23 cellular contexts compared by ENCODE assay signal in genomic region chr4:151792995-151793394, GRCh38. TPM values are rescaled to one million over a fixed set of nuclear protein-coding genes. Genes with fewer than 3 reads are reported as not detected.
DNase-seq lines count a peak whose midpoint lies in the region; ATAC-seq and TF ChIP-seq lines count a peak whose summit lies in the region.
"Had no signal": no experiment of that assay in that cellular context is flagged by ENCODE, and none has a peak within 500 bp of the region (broad histone marks: within the 10 kb centered on the region; RNA-seq: fewer than 3 reads in every experiment).

No MANE protein-coding gene starts in this region.

- peaks cover 0 to 12% (median 8%) of the 10 kb centered on the region in 4 donors for H3K4me1 ChIP-seq in esophagus muscularis mucosa
- H3K4me1 ChIP-seq: A549; BLaER1 treated with 17β-estradiol and CSF1 and Interleukin-3, amounts not matched to agents 10 nM and 100 nM had no signal

- no peaks in the 10 kb centered on the region for H3K27me3 ChIP-seq in esophagus muscularis mucosa
- H3K27me3 ChIP-seq: BLaER1 treated with 17β-estradiol and CSF1 and Interleukin-3, amounts not matched to agents 10 nM and 100 nM had no signal

- DNase-seq in esophagus muscularis mucosa (ENCODE audit: extremely low spot score) (peak; percentile 75), NCI-H1105 (lab: John Stamatoyannopoulos, UW) (no peak), NCI-H446 treated with DMSO at 0.1 percent for 48 hours (lab: John Stamatoyannopoulos, UW) (no peak), NK-92 (lab: John Stamatoyannopoulos, UW; ENCODE audit: unreplicated experiment) (no peak)
- DNase-seq: AML-193; CD4-positive, alpha-beta T cell; GOT3; HCEC 1CT; NCI-H1048; NCI-H1417 treated with DMSO at 0.1 percent for 48 hours; NCI-H2081; NCI-H345; NCI-H748 treated with DMSO at 0.1 percent for 48 hours; RPMI8226; SHP77; T-cell had no signal

- TF ChIP-seq CTCF in esophagus muscularis mucosa (IDR thresholded peaks at IDR 0.05) = no peak

- H3K36me3 ChIP-seq in esophagus muscularis mucosa = no peaks in the 10 kb centered on the region
- H3K36me3 ChIP-seq: BLaER1 treated with 17β-estradiol and CSF1 and Interleukin-3, amounts not matched to agents 10 nM and 100 nM had no signal

- WGBS in esophagus muscularis mucosa = 80% methylated on average over 4 of the region's 4 CpGs

- intact Hi-C loops in esophagus muscularis mucosa (cut with DNase I) = no loop called here

- H3K9me3 ChIP-seq in esophagus muscularis mucosa = no peaks in the 10 kb centered on the region
- H3K9me3 ChIP-seq: A549; BLaER1 treated with 17β-estradiol and CSF1 and Interleukin-3, amounts not matched to agents 10 nM and 100 nM had no signal

- no peak overlapping the region for H3K27ac ChIP-seq in esophagus muscularis mucosa (replicated peaks in 1 of 4)
- H3K27ac ChIP-seq: A549; BLaER1 treated with 17β-estradiol and CSF1 and Interleukin-3, amounts not matched to agents 10 nM and 100 nM; KMS-11 had no signal

- ATAC-seq in GM21529 (IDR thresholded peaks at IDR 0.05; ENCODE audit: unreplicated experiment) (peak; percentile 55), HG02610 (IDR thresholded peaks at IDR 0.05; ENCODE audit: unreplicated experiment) (peak; percentile 85), HG03558 (IDR thresholded peaks at IDR 0.05; ENCODE audit: extremely low read depth, unreplicated experiment) (peak; percentile 59), GM21515 (IDR thresholded peaks at IDR 0.05; ENCODE audit: unreplicated experiment) (no peak)
- ATAC-seq: A549, T-cell had no signal

- no peak for TF ChIP-seq POLR2A in esophagus muscularis mucosa (IDR thresholded peaks at IDR 0.05; ENCODE audit: low read depth)

- no peak for TF ChIP-seq EP300 in esophagus muscularis mucosa (IDR thresholded peaks at IDR 0.05)

- no peak overlapping the region for H3K4me3 ChIP-seq in esophagus muscularis mucosa
- H3K4me3 ChIP-seq: A549; BLaER1 treated with 17β-estradiol and CSF1 and Interleukin-3, amounts not matched to agents 10 nM and 100 nM had no signal

RNA-seq across cellular contexts. Expression of gene GATB, which starts 32.2 kb away (rescaled TPM):
- total RNA-seq in esophagus muscularis mucosa = 10 to 100 TPM; 12.4 to 19.9 (median 16.4) TPM
